Comparison of ENCODE assay signal across 8 cellular contexts in the genomic region with DNA sequence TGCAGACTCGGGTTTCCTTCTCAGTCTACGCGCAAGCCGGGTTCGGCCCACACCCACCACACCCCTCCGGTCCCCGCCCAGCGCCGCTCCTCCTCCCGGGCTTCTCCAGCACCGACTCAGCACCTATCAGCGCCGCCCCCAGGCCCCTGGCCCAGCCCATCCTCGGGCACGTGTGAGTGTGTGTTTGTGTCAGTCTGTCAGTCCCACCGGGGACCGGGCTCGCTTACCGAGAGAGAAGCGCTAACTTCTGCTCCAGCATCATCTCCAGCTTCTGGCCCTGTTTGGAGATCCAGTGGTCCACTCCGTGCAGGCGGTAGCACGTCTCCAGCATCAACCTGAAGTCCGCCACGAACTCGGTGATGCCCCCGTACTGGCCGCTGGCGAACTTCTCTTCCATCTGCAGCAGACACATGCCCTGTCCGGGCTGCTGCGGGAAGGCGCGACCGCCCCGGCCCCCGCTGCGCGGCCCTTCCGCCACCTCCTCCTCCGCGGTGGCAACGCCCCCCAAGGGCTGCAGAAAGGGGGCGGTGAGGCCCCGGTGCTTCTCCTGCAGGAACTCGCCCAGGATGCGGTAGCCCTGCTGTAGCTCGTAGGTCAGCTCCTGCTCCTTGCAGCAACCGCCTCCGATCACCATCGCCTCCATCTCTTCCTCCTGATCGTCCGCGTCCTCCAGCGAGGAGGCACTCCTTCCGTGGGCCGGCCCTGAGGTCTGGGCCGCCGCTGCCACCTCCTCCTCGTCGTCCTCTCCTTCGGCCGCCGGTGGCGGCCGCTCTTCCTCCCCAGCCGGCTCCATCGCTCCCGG. TPM values are rescaled to one million over a fixed set of nuclear protein-coding genes. Genes with fewer than 3 reads are reported as not detected.
A peak's percentile ranks its signal among the peaks of the same experiment; 100 is the strongest.
DNase-seq lines count a peak whose midpoint lies in the region; ATAC-seq and TF ChIP-seq lines count a peak whose summit lies in the region.

No MANE protein-coding gene starts in this region.

- ATAC-seq in GM18870 (IDR thresholded peaks at IDR 0.05; ENCODE audit: unreplicated experiment) (peak; percentile 56), HG03135 (IDR thresholded peaks at IDR 0.05; ENCODE audit: unreplicated experiment) (peak; percentile 72)

- WGBS in mammary epithelial cell (ENCODE audit: low coverage, missing lambda C conversion rate): 1% methylated on average over 28 of the region's 68 CpGs

- peak; percentile 92 for DNase-seq in NCI-H2227 (lab: John Stamatoyannopoulos, UW; ENCODE audit: unreplicated experiment)
- peak; percentile 90 for DNase-seq in mammary epithelial cell
- peak; percentile 24 for DNase-seq in inferior parietal cortex (ENCODE audit: extremely low spot score)
- DNase-seq in smooth muscle cell of the brain vasculature (ENCODE audit: low read depth, low spot score): peak; percentile 54

- in situ Hi-C loops in mammary epithelial cell (cut with MboI; ENCODE audit: low sequenced_read_pairs in 2 of 2): no loop called here

- peak overlapping the region; percentile 92 for H3K4me2 ChIP-seq in mammary epithelial cell (ENCODE audit: insufficient read depth, low read depth, low read length)

- H2AFZ ChIP-seq in ACC112 (ENCODE audit: low read length, unreplicated experiment) (peak overlapping the region; percentile 96), mammary epithelial cell (ENCODE audit: low read depth, low read length) (peak overlapping the region; percentile 78)

- peak overlapping the region; percentile 61 for H3K9ac ChIP-seq in mammary epithelial cell (ENCODE audit: insufficient read depth, low read length)

- CTCF ChIA-PET in mammary epithelial cell (lab: Charles Lee; ENCODE audit: low non-redundant PET): no interaction called here

- no peaks in the 10 kb centered on the region for H4K20me1 ChIP-seq in mammary epithelial cell (ENCODE audit: insufficient read depth, low read length)

- intact Hi-C loops in mammary epithelial cell (cut with micrococcal nuclease): loop anchor here (5.0 kb wide), 2 partner anchors 120 to 210 kb away; no protein-coding TSS in a partner anchor

- H3K9me3 ChIP-seq in mammary epithelial cell (replicated peaks; ENCODE audit: insufficient read depth, low read length): no peaks in the 10 kb centered on the region

- H3K36me3 ChIP-seq in ACC112 (ENCODE audit: insufficient read depth, low read length) (no peaks in the 10 kb centered on the region; the same call in 1 of the 2 replicates), mammary epithelial cell (ENCODE audit: insufficient read depth, low read length) (no peaks in the 10 kb centered on the region)

- H3K27ac ChIP-seq in ACC112 (ENCODE audit: low read depth, low read length) (peak overlapping the region; percentile 62), mammary epithelial cell (ENCODE audit: insufficient read depth, low read depth, low read length) (peak overlapping the region; percentile 44)

- dilution Hi-C loops in mammary epithelial cell (cut with HindIII; ENCODE audit: low sequenced_read_pairs): no loop called here

- no peaks in the 10 kb centered on the region for H3K27me3 ChIP-seq in ACC112 (ENCODE audit: insufficient read depth, low read length)
- H3K27me3 ChIP-seq in mammary epithelial cell (ENCODE audit: insufficient read depth, low read length): no peaks in the 10 kb centered on the region

- no TSS peak for BruUV-seq in mammary epithelial cell (replicated peaks; lab: Mats Ljungman, UMichigan)

- peaks cover 11% of the 10 kb centered on the region for H3K4me1 ChIP-seq in ACC112 (ENCODE audit: control insufficient read depth, insufficient read depth, low read length, unreplicated experiment)
- peaks cover 19% of the 10 kb centered on the region for H3K4me1 ChIP-seq in mammary epithelial cell (ENCODE audit: insufficient read depth, low read length)

- TF ChIP-seq CTCF in WI38 (IDR thresholded peaks at IDR 0.05; ENCODE audit: low read depth, low read length): peak; percentile 7; the same call in 1 of the 2 replicates
- no peak for TF ChIP-seq CTCF in mammary epithelial cell (conservative IDR thresholded peaks at IDR 0.05 in 1 of 2, IDR thresholded peaks at IDR 0.05 in 1 of 2; ENCODE audit: extremely low read depth in 1 of 2, insufficient read depth in 1 of 2, low read depth in 1 of 2, low read length in 2 of 2)

- H3K4me3 ChIP-seq in ACC112 (ENCODE audit: low read depth, low read length) (peak overlapping the region; percentile 89), WI38 (ENCODE audit: low read depth, low read length) (peak overlapping the region; percentile 70), mammary epithelial cell (replicated peaks in 1 of 3; ENCODE audit: insufficient read depth in 1 of 3, low read depth in 2 of 3, low read length in 3 of 3) (peak overlapping the region; percentile 58 to 94 (median 76))

- H3K79me2 ChIP-seq in ACC112 (ENCODE audit: control insufficient read depth, insufficient read depth, low read length, unreplicated experiment) (peaks cover 41% of the 10 kb centered on the region), mammary epithelial cell (ENCODE audit: insufficient read depth, low read length) (peaks cover 87% of the 10 kb centered on the region)

RNA-seq across cellular contexts. Expression of a gene that starts 8.3 kb away (rescaled TPM):
- 10 to 100 TPM; 13.4 to 23.3 TPM for total RNA-seq in mammary epithelial cell
- polyA plus RNA-seq in mammary epithelial cell: 6.8 TPM
- 27.0 TPM for polyA minus RNA-seq in mammary epithelial cell

Comparison
In these comparisons a context has a peak if more than half of its experiments do, and no peak if none do; other contexts are left out.
1. Peak in every context shown above with its lines: DNase-seq, ATAC-seq, H3K4me3 ChIP-seq and H3K27ac ChIP-seq.
2. DNase-seq: peak in every context shown above with its lines; median percentile 92 in NCI-H2227; 90 in mammary epithelial cell; 54 in smooth muscle cell of the brain vasculature; 24 in inferior parietal cortex.